ENCODE assay signal across 8 cellular contexts in the genomic region with DNA sequence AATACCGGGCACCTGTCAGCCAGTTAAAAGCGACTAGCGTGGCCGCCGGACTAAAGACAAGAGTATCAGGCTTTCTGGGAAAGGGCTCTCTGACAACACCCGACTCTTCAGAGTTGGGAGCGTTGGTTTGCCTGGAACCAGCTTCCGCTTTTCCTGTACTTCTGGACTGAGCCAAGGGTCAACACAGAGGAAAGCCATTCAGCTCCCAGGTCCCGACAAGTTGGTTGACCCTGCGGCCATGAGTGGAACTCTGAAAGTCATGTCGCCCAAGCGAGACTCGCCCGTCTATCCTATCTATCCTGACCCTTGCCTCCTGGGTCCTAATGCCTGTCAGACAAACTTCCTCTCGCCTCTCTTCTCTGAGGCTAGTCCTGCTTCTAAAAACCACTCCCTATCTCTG. TPM values are rescaled to one million over a fixed set of nuclear protein-coding genes. Genes with fewer than 3 reads are reported as not detected.
"Had no signal": no experiment of that assay in that cellular context is flagged by ENCODE, and none has a peak within 500 bp of the region (broad histone marks: within the 10 kb centered on the region; RNA-seq: fewer than 3 reads in every experiment).

No MANE protein-coding gene starts in this region.

RNA-seq across cellular contexts. Expression of a gene that starts 33.1 kb away (rescaled TPM):
- total RNA-seq: astrocyte, dermis blood vessel endothelial cell, esophagus mucosa, lung, natural killer cell, right lobe of liver, upper lobe of left lung had no signal

RNA-seq across cellular contexts. Expression of a gene that starts 41.3 kb away (rescaled TPM):
- total RNA-seq: T-helper 17 cell had no signal
